In genomic region chr2:65377556-65378307, GRCh38 we compare ENCODE assay signal across 9 cellular contexts. TPM values are rescaled to one million over a fixed set of nuclear protein-coding genes. Genes with fewer than 3 reads are reported as not detected.
DNase-seq lines count a peak whose midpoint lies in the region; ATAC-seq, FAIRE-seq and TF ChIP-seq lines count a peak whose summit lies in the region.
"Had no signal": no experiment of that assay in that cellular context is flagged by ENCODE, and none has a peak within 500 bp of the region (broad histone marks: within the 10 kb centered on the region; RNA-seq: fewer than 3 reads in every experiment).

No MANE protein-coding gene starts in this region.

- H4K20me1 ChIP-seq in DND-41 (ENCODE audit: insufficient read depth, low read length) (peaks cover 79% of the 10 kb centered on the region), Loucy (ENCODE audit: insufficient read depth, low read length, poor library complexity, severe bottlenecking) (no peaks in the 10 kb centered on the region), K562 (replicated peaks; ENCODE audit: control insufficient read depth, insufficient read depth, low read length) (peaks cover 33% of the 10 kb centered on the region), Karpas-422 (ENCODE audit: insufficient read depth, low read depth, low read length) (peaks cover 94% of the 10 kb centered on the region)

- in situ Hi-C loops in K562 (cut with MboI), result no loop called here

- TF ChIP-seq EP300 in K562 (IDR thresholded peaks at IDR 0.05; ENCODE audit: low read length), result no peak

- H3K9ac ChIP-seq in DND-41 (ENCODE audit: low read depth, low read length) (no peak overlapping the region), Loucy (ENCODE audit: low read depth, low read length, poor library complexity, severe bottlenecking) (peak overlapping the region; percentile 10), K562 (ENCODE audit: insufficient read depth in 1 of 2, low read depth in 2 of 2, low read length in 2 of 2) (peak overlapping the region in 1 of 2 experiments; percentile 3; a peak in 1 of 4 replicates), Karpas-422 (ENCODE audit: low read length) (no peak overlapping the region)

- H3K4me2 ChIP-seq in DND-41 (ENCODE audit: insufficient read depth, low read length), result no peak overlapping the region
- peak overlapping the region; percentile 62 for H3K4me2 ChIP-seq in Loucy (ENCODE audit: low read depth, low read length, poor library complexity, severe bottlenecking)
- no peak overlapping the region for H3K4me2 ChIP-seq in K562 (ENCODE audit: insufficient read depth, low read length)
- H3K4me2 ChIP-seq in Karpas-422 (ENCODE audit: low read depth, low read length, poor library complexity, severe bottlenecking), result no peak overlapping the region

- DNase-seq in DND-41 (no peak), K562 (ENCODE audit: extremely low read depth in 1 of 4, low spot score in 3 of 4) (peak in 3 of 4 experiments; percentile 43 to 53 (median 53)), myocyte (ENCODE audit: low read depth) (peak; percentile 82), Karpas-422 (no peak), GM19239 (ENCODE audit: insufficient read length, low spot score) (no peak), RPMI8226 (no peak)
- no peak for DNase-seq in effector memory CD4-positive, alpha-beta T cell

- CTCF ChIA-PET in K562 (lab: Yijun Ruan, JAX; ENCODE audit: low intra/inter-chr PET ratio), result no interaction called here

- TF ChIP-seq RAD21 in K562 (CRISPR knock-in tag; conservative IDR thresholded peaks at IDR 0.05 in 1 of 2, IDR thresholded peaks at IDR 0.05 in 1 of 2), result no peak

- H3K4me3 ChIP-seq in DND-41 (ENCODE audit: low read depth in 1 of 2, low read length in 2 of 2), result no peak overlapping the region
- H3K4me3 ChIP-seq in Loucy (ENCODE audit: low read length, poor library complexity, severe bottlenecking), result peak overlapping the region; percentile 38
- no peak overlapping the region for H3K4me3 ChIP-seq in K562
- H3K4me3 ChIP-seq in effector memory CD4-positive, alpha-beta T cell (ENCODE audit: insufficient read depth, low read depth, low read length, poor library complexity, severe bottlenecking), result no peak overlapping the region
- no peak overlapping the region for H3K4me3 ChIP-seq in Karpas-422 (ENCODE audit: low read length)

- H2AFZ ChIP-seq in DND-41 (ENCODE audit: low read depth, low read length) (no peak overlapping the region), Loucy (ENCODE audit: low read length) (no peak overlapping the region), K562 (ENCODE audit: low read depth, low read length) (no peak overlapping the region), Karpas-422 (ENCODE audit: low read length) (no peak overlapping the region)

- no peak for ATAC-seq in DND-41 (ENCODE audit: insufficient read depth, low read depth)
- peak; percentile 51 for ATAC-seq in K562

- TF ChIP-seq CTCF in DND-41 (IDR thresholded peaks at IDR 0.05; ENCODE audit: borderline replicate concordance, extremely low read depth, low read length, poor library complexity, severe bottlenecking) (no peak), Loucy (conservative IDR thresholded peaks at IDR 0.05; ENCODE audit: low read length) (no peak), K562 (IDR thresholded peaks at IDR 0.05 in 2 of 3, conservative IDR thresholded peaks at IDR 0.05 in 1 of 3; ENCODE audit: insufficient read depth in 2 of 3, low read depth in 1 of 3, low read length in 3 of 3) (no peak)

- 33% methylated on average over 5 of the region's 5 CpGs for WGBS in K562 (ENCODE audit: insufficient coverage, low coverage, missing lambda C conversion rate)

- intact Hi-C loops in K562 (cut with micrococcal nuclease), result no loop called here

- no peak for TF ChIP-seq POLR2A in K562 (conservative IDR thresholded peaks at IDR 0.05)

- BruUV-seq in K562 (replicated peaks; lab: Mats Ljungman, UMichigan), result no TSS peak

- no peaks in the 10 kb centered on the region for H3K9me2 ChIP-seq in Loucy (replicated peaks; ENCODE audit: low read depth, low read length)
- H3K9me2 ChIP-seq in Karpas-422 (replicated peaks; ENCODE audit: insufficient read depth, low read length), result no peaks in the 10 kb centered on the region

- H3K27ac ChIP-seq in DND-41 (ENCODE audit: low read length) (0 out of 2 replicates have a peak overlapping the region, but pooled peaks have one; percentile 11), K562 (ENCODE audit: extremely low read depth, low read depth, low read length) (no peak overlapping the region), Karpas-422 (ENCODE audit: low read length) (no peak overlapping the region)
- no peak overlapping the region for H3K27ac ChIP-seq in effector memory CD4-positive, alpha-beta T cell (ENCODE audit: insufficient read depth, low read length, poor library complexity, severe bottlenecking)

- no peaks in the 10 kb centered on the region for H3K9me3 ChIP-seq in DND-41 (ENCODE audit: insufficient read depth, low read length, severe bottlenecking)
- H3K9me3 ChIP-seq in Loucy (ENCODE audit: insufficient read depth, low read depth, low read length), result no peaks in the 10 kb centered on the region
- H3K9me3 ChIP-seq in K562 (replicated peaks; ENCODE audit: control insufficient read depth, insufficient read depth, low read depth, low read length), result no peaks in the 10 kb centered on the region
- H3K9me3 ChIP-seq in effector memory CD4-positive, alpha-beta T cell (ENCODE audit: control insufficient read depth, low read length), result no peaks in the 10 kb centered on the region
- no peaks in the 10 kb centered on the region for H3K9me3 ChIP-seq in Karpas-422 (ENCODE audit: low read length)

- H3K79me2 ChIP-seq in DND-41 (ENCODE audit: insufficient read depth, low read length), result peaks cover 98% of the 10 kb centered on the region
- peaks cover 37% of the 10 kb centered on the region for H3K79me2 ChIP-seq in Loucy (ENCODE audit: insufficient read depth, low read length)
- peaks cover 98% of the 10 kb centered on the region for H3K79me2 ChIP-seq in K562 (ENCODE audit: control insufficient read depth, insufficient read depth, low read length)
- no peaks in the 10 kb centered on the region for H3K79me2 ChIP-seq in Karpas-422 (ENCODE audit: low read length)

- FAIRE-seq in K562 (lab: Jason Lieb, UNC) (no peak), GM19239 (lab: Jason Lieb, UNC) (no peak)
- FAIRE-seq: H1 had no signal

- H3K27me3 ChIP-seq in DND-41 (ENCODE audit: insufficient read depth, low read length, poor library complexity) (no peaks in the 10 kb centered on the region), Loucy (ENCODE audit: insufficient read depth, low read length, poor library complexity, severe bottlenecking) (no peaks in the 10 kb centered on the region), K562 (ENCODE audit: control insufficient read depth in 2 of 2, insufficient read depth in 2 of 2, low read length in 2 of 2) (no peaks in the 10 kb centered on the region), Karpas-422 (ENCODE audit: low read length) (no peaks in the 10 kb centered on the region)
- no peaks in the 10 kb centered on the region for H3K27me3 ChIP-seq in effector memory CD4-positive, alpha-beta T cell (replicated peaks; ENCODE audit: control insufficient read depth, insufficient read depth, low read length, poor library complexity, severe bottlenecking)

- peaks cover 24% of the 10 kb centered on the region for H3K36me3 ChIP-seq in DND-41 (ENCODE audit: insufficient read depth, low read length)
- H3K36me3 ChIP-seq in Loucy (ENCODE audit: insufficient read depth, low read length), result no peaks in the 10 kb centered on the region
- H3K36me3 ChIP-seq in K562 (ENCODE audit: control insufficient read depth, insufficient read depth, low read length), result peaks cover 49% of the 10 kb centered on the region
- no peaks in the 10 kb centered on the region for H3K36me3 ChIP-seq in effector memory CD4-positive, alpha-beta T cell (ENCODE audit: control insufficient read depth, insufficient read depth, low read length)
- H3K36me3 ChIP-seq in Karpas-422 (ENCODE audit: insufficient read depth, low read length), result no peaks in the 10 kb centered on the region

- H3K9me1 ChIP-seq in K562 (ENCODE audit: control insufficient read depth, insufficient read depth, low read length), result peaks cover 7% of the 10 kb centered on the region

- H3K4me1 ChIP-seq in DND-41 (ENCODE audit: insufficient read depth, low read length) (peaks cover 20% of the 10 kb centered on the region), Loucy (ENCODE audit: insufficient read depth, low read length, poor library complexity, severe bottlenecking) (peaks cover 47% of the 10 kb centered on the region), K562 (replicated peaks in 1 of 2; ENCODE audit: control insufficient read depth in 2 of 2, insufficient read depth in 2 of 2, low read length in 2 of 2) (peaks cover 17 to 83% of the 10 kb centered on the region in 2 experiments), Karpas-422 (ENCODE audit: low read length) (peaks cover 18% of the 10 kb centered on the region)
- peaks cover 11% of the 10 kb centered on the region for H3K4me1 ChIP-seq in effector memory CD4-positive, alpha-beta T cell (ENCODE audit: control insufficient read depth, insufficient read depth, low read length, poor library complexity, severe bottlenecking)

- no peaks in the 10 kb centered on the region for H3F3A ChIP-seq in Loucy (ENCODE audit: low read depth)

- POLR2A ChIA-PET in K562 (lab: Yijun Ruan, JAX), result interaction anchor here (0.5 to 1.2 kb wide), 7 partner anchors 10 to 233 kb away, joined by 3 to 7 read pairs (median 3); no protein-coding TSS in a partner anchor

TF ChIP-seq in K562, 482 proteins besides CTCF, POLR2A, EP300 and RAD21 (continues in another document):
- TF ChIP-seq MAFK (IDR thresholded peaks at IDR 0.05; ENCODE audit: low read length), result peak; percentile 23; the same call in 1 of the 2 replicates

RNA-seq across cellular contexts. Expression of gene SPRED2, which starts 54.7 kb away (rescaled TPM):
- 32.9 and 55.4 TPM in 2 replicates for total RNA-seq in K562 (2011; cell fraction: chromatin; rRNA removed; ENCODE audit: low replicate concordance)
- total RNA-seq in K562 (2011; cell fraction: nucleolus; rRNA removed), result 16.8 and 20.1 TPM in 2 replicates
- 32.7 and 48.2 TPM in 2 replicates for total RNA-seq in K562 (2011; cell fraction: nucleoplasm; rRNA removed)
- total RNA-seq in K562 (2014; rRNA removed) (7.8 and 9.5 TPM in 2 replicates), K562 (2014; rRNA removed; fragmentation: Illumina TruSeq; extraction: Trizol) (14.1 and 14.8 TPM in 2 replicates), K562 (2015; rRNA removed; fragmentation: Illumina TruSeq; extraction: Trizol) (10.2 and 10.7 TPM in 2 replicates), K562 (2021) (42.6 and 50.8 TPM in 2 replicates), myocyte (5.3 and 11.7 TPM in 2 replicates)
- polyA plus RNA-seq in K562 (2011; rRNA removed) (15.3 and 16.5 TPM in 2 replicates), K562 (2014; fragmentation: Illumina TruSeq; extraction: Trizol) (40.9 and 42.6 TPM in 2 replicates), K562 (2014; fragmentation: Nextera tagmentation; extraction: Ambion mirVana) (1 to 10 TPM; 4.6 to 6.4 TPM), K562 (2014; rRNA removed) (17.9 and 21.2 TPM in 2 replicates)
- 18.1 and 23.5 TPM in 2 replicates for polyA plus RNA-seq in K562 (2011; cell fraction: cytosol; rRNA removed)
- polyA plus RNA-seq in K562 (2011; cell fraction: nucleus; rRNA removed), result 20.4 and 30.3 TPM in 2 replicates
- polyA plus RNA-seq in K562 (2012), result 22.1 and 26.6 TPM in 2 replicates
- polyA minus RNA-seq in K562 (2011; rRNA and poly(A)+ RNA removed), result 16.7 and 18.3 TPM in 2 replicates
- polyA minus RNA-seq in K562 (2011; cell fraction: cytosol; rRNA and poly(A)+ RNA removed), result 22.5 and 22.8 TPM in 2 replicates
- 6.9 and 9.3 TPM in 2 replicates for polyA minus RNA-seq in K562 (2011; cell fraction: nucleus; rRNA and poly(A)+ RNA removed)
- polyA plus RNA-seq in myocyte (2012), result 15.3 TPM
- 11.9 and 13.9 TPM in 2 replicates for total RNA-seq in Karpas-422 (2014; rRNA removed; shearing (Covaris generic); ENCODE audit: low replicate concordance)

Comparison
In these comparisons a context has a peak if more than half of its experiments do, and no peak if none do; other contexts are left out.
1. DNase-seq: peak in K562 (3 of 4) and myocyte (single experiment); none in DND-41 (single experiment), effector memory CD4-positive, alpha-beta T cell (0 of 3), Karpas-422 (single experiment), GM19239 (single experiment) and RPMI8226 (single experiment).